Comparison of ENCODE assay signal across 34 cellular contexts in genomic region chr1:43828574-43828973, GRCh38.
"Had no signal": no experiment of that assay in that cellular context is flagged by ENCODE, and none has a peak within 500 bp of the region (broad histone marks: within the 10 kb centered on the region; RNA-seq: fewer than 3 reads in every experiment).

No MANE protein-coding gene starts in this region.

- H3K9me3 ChIP-seq: adrenal gland, body of pancreas, breast epithelium had no signal

- H3K4me3 ChIP-seq: adrenal gland, body of pancreas, breast epithelium had no signal

- H3K4me1 ChIP-seq: body of pancreas, breast epithelium had no signal

- DNase-seq: activated B cell treated with CpG ODN at 0.5 μM for 24 hours; activated CD4-positive, alpha-beta memory T cell treated with anti-CD3 and anti-CD28 coated beads for 36 hours; activated CD4-positive, alpha-beta T cell treated with anti-CD3 and anti-CD28 coated beads for 4 hours; activated CD4-positive, alpha-beta T cell treated with anti-CD3 and anti-CD28 coated beads, Interleukin-2, amount 10 ng/mL, durations not matched to agents 24 days and 14 days; activated CD4-positive, alpha-beta T cell treated with anti-CD3 and anti-CD28 coated beads, Interleukin-2, amount 50 U/mL, for 1 hour; activated CD4-positive, alpha-beta T cell treated with anti-CD3 and anti-CD28 coated beads, Interleukin-2, amount 50 U/mL, for 4 hours; activated CD4-positive, CD25-positive, alpha-beta regulatory T cell treated with anti-CD3 and anti-CD28 coated beads, Interleukin-2, amount 50 U/mL, for 72 hours; activated CD8-positive, alpha-beta memory T cell treated with anti-CD3 and anti-CD28 coated beads, Interleukin-2, amount 50 U/mL, for 4 hours; activated CD8-positive, alpha-beta T cell treated with anti-CD3 and anti-CD28 coated beads for 36 hours; activated effector memory CD4-positive, alpha-beta T cell treated with anti-CD3 and anti-CD28 coated beads, Interleukin-2, amount 50 U/mL, for 16 hours; activated gamma-delta T cell treated with Interleukin-2 at 50 U/mL for 16 hours; activated naive CD4-positive, alpha-beta T cell; activated naive CD4-positive, alpha-beta T cell treated with anti-CD3 and anti-CD28 coated beads for 36 hours; activated naive CD4-positive, alpha-beta T cell treated with anti-CD3 and anti-CD28 coated beads, Interleukin-2, amount 50 U/mL, for 16 hours; activated naive CD8-positive, alpha-beta T cell treated with anti-CD3 and anti-CD28 coated beads for 36 hours; activated T-cell treated with anti-CD3 and anti-CD28 coated beads for 4 hours; activated T-cell treated with anti-CD3 and anti-CD28 coated beads, Interleukin-2, amount 50 U/mL, for 1 hour; activated T-cell treated with anti-CD3 and anti-CD28 coated beads, Interleukin-2, amount 50 U/mL, for 4 hours; activated T-cell treated with anti-CD3 and anti-CD28 coated beads, Interleukin-2, amount 50 U/mL, for 72 hours; adrenal gland; amniotic stem cell; aorta; body of pancreas; brain microvascular endothelial cell; central memory CD4-positive, alpha-beta T cell; T-helper 1 cell; T-helper 2 cell; T-helper 9 cell had no signal

- ATAC-seq: activated CD8-positive, alpha-beta T cell treated with anti-CD3 and anti-CD28 coated beads for 36 hours; activated naive CD4-positive, alpha-beta T cell treated with anti-CD3 and anti-CD28 coated beads, Interleukin-2, amount 50 U/mL, for 72 hours; activated T-cell treated with anti-CD3 and anti-CD28 coated beads, Interleukin-2, amount 50 U/mL, for 4 hours; activated T-cell treated with anti-CD3 and anti-CD28 coated beads, Interleukin-2, amount 50 U/mL, for 72 hours; activated T-helper 17 cell treated with anti-CD3 and anti-CD28 coated beads, Interleukin-2, amount 50 U/mL, for 72 hours; body of pancreas had no signal

- H3K27ac ChIP-seq: adrenal gland, body of pancreas, brain microvascular endothelial cell, breast epithelium, VCaP had no signal

- H3K36me3 ChIP-seq: adrenal gland, brain microvascular endothelial cell, breast epithelium had no signal

- FAIRE-seq: astrocyte, TTC549 had no signal

- H3K27me3 ChIP-seq: adrenal gland, body of pancreas, brain microvascular endothelial cell, breast epithelium had no signal
